Comparison of ENCODE assay signal across 11 cellular contexts in genomic region chr20:45779011-45779915, GRCh38. TPM values are rescaled to one million over a fixed set of nuclear protein-coding genes. Genes with fewer than 3 reads are reported as not detected.
A peak's percentile ranks its signal among the peaks of the same experiment; 100 is the strongest.
DNase-seq lines count a peak whose midpoint lies in the region; ATAC-seq and TF ChIP-seq lines count a peak whose summit lies in the region.
"Had no signal": no experiment of that assay in that cellular context is flagged by ENCODE, and none has a peak within 500 bp of the region (broad histone marks: within the 10 kb centered on the region; RNA-seq: fewer than 3 reads in every experiment).

No MANE protein-coding gene starts in this region.

- DNase-seq in HFFc6: peak; percentile 99
- DNase-seq in hippocampal formation (lab: John Stamatoyannopoulos, UW): peak; percentile 2 to 56
- DNase-seq in HAP-1 (ENCODE audit: low spot score in 2 of 2): no peak
- DNase-seq in activated effector memory CD4-positive, alpha-beta T cell treated with Interleukin-2 at 50 U/mL for 16 hours: no peak
- no peak for DNase-seq in stimulated activated CD4-positive, alpha-beta T cell treated with anti-CD3 and anti-CD28 coated beads, Interleukin-2, amount 100 ng/mL, for 24 hours
- no peak for DNase-seq in naive thymus-derived CD8-positive, alpha-beta T cell

- in situ Hi-C loops in HAP-1 (cut with MboI; ENCODE audit: low sequenced_read_pairs): loop anchor here (10.0 kb wide), 2 partner anchors 324 to 464 kb away; no protein-coding TSS in a partner anchor

- POLR2A ChIA-PET in naive thymus-derived CD8-positive, alpha-beta T cell (lab: Charles Lee): no interaction called here

- H3K9me3 ChIP-seq in stomach smooth muscle (ENCODE audit: control insufficient read depth in 2 of 2, low read length in 2 of 2): no peaks in the 10 kb centered on the region
- H3K9me3 ChIP-seq in HAP-1: no peaks in the 10 kb centered on the region

- peaks cover 10% of the 10 kb centered on the region for H3K27me3 Mint-ChIP-seq in HFFc6 (ENCODE audit: insufficient read depth)
- H3K27me3 Mint-ChIP-seq in naive thymus-derived CD8-positive, alpha-beta T cell: peaks cover 2 to 19% (median 8%) of the 10 kb centered on the region in 5 donors

- peak overlapping the region; percentile 96 for H3K27ac Mint-ChIP-seq in HFFc6
- H3K27ac Mint-ChIP-seq in naive thymus-derived CD8-positive, alpha-beta T cell: no peak overlapping the region

- H3K4me3 ChIP-seq in stomach smooth muscle (ENCODE audit: low read length in 2 of 2) (no peak overlapping the region), HAP-1 (no peak overlapping the region)

- peak overlapping the region; percentile 15 for H3K27ac ChIP-seq in angular gyrus (ENCODE audit: low read depth, low read length)
- H3K27ac ChIP-seq in stomach smooth muscle (ENCODE audit: low read length): peak overlapping the region; percentile 99
- H3K27ac ChIP-seq: HL-60 had no signal

- peaks cover 58% of the 10 kb centered on the region for H3K4me1 Mint-ChIP-seq in HFFc6 (ENCODE audit: low read depth)
- peaks cover 2 to 8% (median 6%) of the 10 kb centered on the region in 4 donors for H3K4me1 Mint-ChIP-seq in naive thymus-derived CD8-positive, alpha-beta T cell

- no peaks in the 10 kb centered on the region for H3K36me3 Mint-ChIP-seq in HFFc6 (ENCODE audit: low read depth)
- H3K36me3 Mint-ChIP-seq in naive thymus-derived CD8-positive, alpha-beta T cell: no peaks in the 10 kb centered on the region

- peaks cover 56% of the 10 kb centered on the region for H3K4me1 ChIP-seq in stomach smooth muscle (ENCODE audit: control insufficient read depth, insufficient read depth, low read length)
- H3K4me1 ChIP-seq in HAP-1: no peaks in the 10 kb centered on the region

- ATAC-seq in naive thymus-derived CD8-positive, alpha-beta T cell: no peak

- H3K27me3 ChIP-seq in stomach smooth muscle (ENCODE audit: control insufficient read depth in 1 of 2, insufficient read depth in 2 of 2, low read length in 2 of 2) (no peaks in the 10 kb centered on the region), HAP-1 (ENCODE audit: low read depth) (peaks cover 18% of the 10 kb centered on the region)

- no peaks in the 10 kb centered on the region for H3K9me3 Mint-ChIP-seq in HFFc6
- no peaks in the 10 kb centered on the region for H3K9me3 Mint-ChIP-seq in naive thymus-derived CD8-positive, alpha-beta T cell
- H3K9me3 Mint-ChIP-seq: central memory CD8-positive, alpha-beta T cell had no signal

- peak overlapping the region; percentile 70 to 79 for H3K9ac ChIP-seq in stomach smooth muscle (ENCODE audit: low read length in 2 of 2)

- peak overlapping the region; percentile 51 for H3K4me3 Mint-ChIP-seq in HFFc6
- no peak overlapping the region for H3K4me3 Mint-ChIP-seq in naive thymus-derived CD8-positive, alpha-beta T cell
- H3K4me3 Mint-ChIP-seq: central memory CD8-positive, alpha-beta T cell had no signal

- H3K36me3 ChIP-seq in stomach smooth muscle (ENCODE audit: control insufficient read depth in 2 of 2, insufficient read depth in 2 of 2, low read length in 2 of 2): no peaks in the 10 kb centered on the region
- no peaks in the 10 kb centered on the region for H3K36me3 ChIP-seq in HAP-1 (replicated peaks)

- no peak for TF ChIP-seq CTCF in HFFc6 (IDR thresholded peaks at IDR 0.05)

RNA-seq across cellular contexts. Expression of gene WFDC3, which starts 12.4 kb away (rescaled TPM):
- under 1 TPM in 1 of 6 experiments, not detected in 5; 0.43 TPM for total RNA-seq in HFFc6 (2021; fragmentation: NEBNext Ultra II Directional; extraction: Animal tissue kit (Norgen Biotek cat#: 25700))
- not detected for total RNA-seq in naive thymus-derived CD8-positive, alpha-beta T cell
- under 1 TPM in 1 of 3 donors, not detected in 2; 0.73 TPM for polyA plus RNA-seq in naive thymus-derived CD8-positive, alpha-beta T cell
- total RNA-seq: subcutaneous adipose tissue had no signal

RNA-seq across cellular contexts. Expression of gene DNTTIP1, which starts 12.5 kb away (rescaled TPM):
- 10 to 100 TPM; 23.2 to 27.1 (median 25.8) TPM for total RNA-seq in HFFc6 (2021; fragmentation: NEBNext Ultra II Directional; extraction: Animal tissue kit (Norgen Biotek cat#: 25700))
- 10 to 100 TPM; 18.5 to 26.3 TPM for total RNA-seq in naive thymus-derived CD8-positive, alpha-beta T cell
- 10 to 100 TPM; 26.3 to 41.2 (median 29.5) TPM for polyA plus RNA-seq in naive thymus-derived CD8-positive, alpha-beta T cell

RNA-seq across cellular contexts. Expression of gene UBE2C, which starts 33.2 kb away (rescaled TPM):
- total RNA-seq in HFFc6 (2021; fragmentation: NEBNext Ultra II Directional; extraction: Animal tissue kit (Norgen Biotek cat#: 25700)): 100 to 1,000 TPM in 1 of 6 experiments, 10 to 100 TPM in 5; 42.6 to 101 (median 91.3) TPM
- total RNA-seq in naive thymus-derived CD8-positive, alpha-beta T cell: under 1 TPM in 1 of 2 experiments, not detected in 1; 0.44 TPM
- not detected for polyA plus RNA-seq in naive thymus-derived CD8-positive, alpha-beta T cell

RNA-seq across cellular contexts. Expression of gene TNNC2, which starts 47.8 kb away (rescaled TPM):
- not detected for total RNA-seq in HFFc6 (2021; fragmentation: NEBNext Ultra II Directional; extraction: Animal tissue kit (Norgen Biotek cat#: 25700))
- total RNA-seq in naive thymus-derived CD8-positive, alpha-beta T cell: under 1 TPM in 1 of 2 experiments, not detected in 1; 0.58 TPM
- polyA plus RNA-seq in naive thymus-derived CD8-positive, alpha-beta T cell: under 1 TPM in 1 of 3 donors, not detected in 2; 0.53 TPM

RNA-seq across cellular contexts. Expression of gene SNX21, which starts 54.3 kb away (rescaled TPM):
- 10 to 100 TPM; 21.9 to 25.1 (median 22.7) TPM for total RNA-seq in HFFc6 (2021; fragmentation: NEBNext Ultra II Directional; extraction: Animal tissue kit (Norgen Biotek cat#: 25700))
- total RNA-seq in naive thymus-derived CD8-positive, alpha-beta T cell: 1 to 10 TPM; 1.3 to 1.8 TPM
- polyA plus RNA-seq in naive thymus-derived CD8-positive, alpha-beta T cell: 1 to 10 TPM in 2 of 3 donors, under 1 TPM in 1; 0.30 to 2.2 (median 1.4) TPM

Comparison
In these comparisons a context has a peak if more than half of its experiments do, and no peak if none do; other contexts are left out.
1. DNase-seq: peak in HFFc6 (single experiment) and hippocampal formation (2 of 2); none in HAP-1 (0 of 2), activated effector memory CD4-positive, alpha-beta T cell treated with Interleukin-2 at 50 U/mL for 16 hours (single experiment), stimulated activated CD4-positive, alpha-beta T cell treated with anti-CD3 and anti-CD28 coated beads, Interleukin-2, amount 100 ng/mL, for 24 hours (0 of 2) and naive thymus-derived CD8-positive, alpha-beta T cell (0 of 10).
2. RNA of gene UBE2C, which starts 33.2 kb away (total RNA-seq): 42.6 to 101 TPM in HFFc6; 0.44 TPM in naive thymus-derived CD8-positive, alpha-beta T cell; every median in the first group is over 10 times any median in the second.